ENCODE assay signal across 26 cellular contexts in the genomic region with DNA sequence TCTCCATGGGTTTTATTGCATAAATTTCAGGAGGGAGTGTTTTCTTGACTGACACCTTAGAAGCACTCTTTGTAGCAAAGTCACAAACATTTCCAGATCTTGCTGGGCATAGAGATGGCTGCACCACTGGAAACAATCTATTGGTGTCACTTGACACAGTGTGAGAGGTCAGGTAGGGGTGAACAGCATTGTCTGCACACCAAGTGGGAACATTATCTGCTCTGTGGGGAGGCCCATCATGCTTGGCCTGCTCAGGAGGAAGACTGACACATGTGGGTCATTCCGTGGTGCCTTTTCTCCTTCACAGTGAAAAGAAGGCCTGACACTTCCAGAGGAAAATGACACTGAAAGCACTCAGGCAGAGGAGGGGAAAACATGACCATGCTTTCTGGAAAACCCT.
"Had no signal": no experiment of that assay in that cellular context is flagged by ENCODE, and none has a peak within 500 bp of the region (broad histone marks: within the 10 kb centered on the region; RNA-seq: fewer than 3 reads in every experiment).

No MANE protein-coding gene starts in this region.

- H3K9me3 Mint-ChIP-seq: natural killer cell had no signal

- H3K27ac Mint-ChIP-seq: mesothelial cell of epicardium; naive B cell; natural killer cell; nephron progenitor cell; stimulated activated naive B cell treated with anti-CD40 and anti-IgM and Interleukin-4, amounts not matched to agents 10 μg/mL and 1 μg/mL and 100 μg/mL, for 72 hours had no signal

- DNase-seq: hippocampal formation; kidney glomerular epithelial cell; left cardiac atrium; left lung; lower lobe of right lung; mesenchymal stem cell; naive B cell; natural killer cell; nephron progenitor cell; nucleus accumbens; pancreas; posterior cingulate gyrus; right lobe of liver; stimulated activated CD4-positive, alpha-beta T cell treated with anti-CD3 and anti-CD28 coated beads, Interleukin-1b, Interleukin-23, amount 100 ng/mL, for 48 hours; stimulated activated CD4-positive, alpha-beta T cell treated with anti-CD3 and anti-CD28 coated beads, Interleukin-4, amount 100 ng/mL, for 1 hour; stimulated activated naive B cell treated with anti-CD40 and anti-IgM and Interleukin-4, amounts not matched to agents 10 μg/mL and 1 μg/mL and 100 μg/mL, for 72 hours; stimulated activated naive CD8-positive, alpha-beta T cell treated with anti-CD3 and anti-CD28 coated beads, Interleukin-15, Interleukin-2, amounts not matched to agents 100 U/mL and 50 U/mL, for 24 hours; stomach; testis; thyroid gland; transverse colon; upper lobe of left lung had no signal

- H3K9me3 ChIP-seq: left lung, lower lobe of right lung, pancreas, prostate gland, right atrium auricular region, right lobe of liver, testis, thyroid gland, transverse colon, upper lobe of left lung had no signal

- H3K4me3 Mint-ChIP-seq: mesothelial cell of epicardium; naive B cell; natural killer cell; nephron progenitor cell; stimulated activated naive B cell treated with anti-CD40 and anti-IgM and Interleukin-4, amounts not matched to agents 10 μg/mL and 1 μg/mL and 100 μg/mL, for 72 hours had no signal

- H3K27me3 ChIP-seq: left lung, pancreas, right atrium auricular region, right lobe of liver, stomach, testis, thyroid gland, transverse colon, upper lobe of left lung had no signal

- H3K36me3 Mint-ChIP-seq: mesothelial cell of epicardium, natural killer cell had no signal

- H3K4me3 ChIP-seq: left lung, lower lobe of right lung, pancreas, prostate gland, right atrium auricular region, right lobe of liver, smooth muscle cell, stomach, testis, thyroid gland, transverse colon, upper lobe of left lung had no signal

- ATAC-seq: left cardiac atrium; left lung; lower lobe of right lung; natural killer cell; pancreas; right lobe of liver; stimulated activated naive B cell treated with anti-CD40 and anti-IgM and Interleukin-4, amounts not matched to agents 10 μg/mL and 1 μg/mL and 100 μg/mL, for 72 hours; stimulated activated naive CD8-positive, alpha-beta T cell treated with anti-CD3 and anti-CD28 coated beads, Interleukin-15, Interleukin-2, amounts not matched to agents 100 U/mL and 50 U/mL, for 24 hours had no signal

- H3K4me1 Mint-ChIP-seq: mesothelial cell of epicardium; naive B cell; natural killer cell; stimulated activated naive B cell treated with anti-CD40 and anti-IgM and Interleukin-4, amounts not matched to agents 10 μg/mL and 1 μg/mL and 100 μg/mL, for 72 hours had no signal

- H3K36me3 ChIP-seq: left lung, lower lobe of right lung, pancreas, prostate gland, right atrium auricular region, right lobe of liver, stomach, thyroid gland, transverse colon, upper lobe of left lung had no signal

- H3K4me1 ChIP-seq: left lung, lower lobe of right lung, pancreas, prostate gland, right lobe of liver, testis, thyroid gland, transverse colon, upper lobe of left lung had no signal

- H3K4me2 ChIP-seq: smooth muscle cell had no signal

- H3K27ac ChIP-seq: left lung, lower lobe of right lung, pancreas, prostate gland, right atrium auricular region, right lobe of liver, stomach, testis, thyroid gland, transverse colon, upper lobe of left lung had no signal
